ENCODE assay signal across 10 cellular contexts in the genomic region with DNA sequence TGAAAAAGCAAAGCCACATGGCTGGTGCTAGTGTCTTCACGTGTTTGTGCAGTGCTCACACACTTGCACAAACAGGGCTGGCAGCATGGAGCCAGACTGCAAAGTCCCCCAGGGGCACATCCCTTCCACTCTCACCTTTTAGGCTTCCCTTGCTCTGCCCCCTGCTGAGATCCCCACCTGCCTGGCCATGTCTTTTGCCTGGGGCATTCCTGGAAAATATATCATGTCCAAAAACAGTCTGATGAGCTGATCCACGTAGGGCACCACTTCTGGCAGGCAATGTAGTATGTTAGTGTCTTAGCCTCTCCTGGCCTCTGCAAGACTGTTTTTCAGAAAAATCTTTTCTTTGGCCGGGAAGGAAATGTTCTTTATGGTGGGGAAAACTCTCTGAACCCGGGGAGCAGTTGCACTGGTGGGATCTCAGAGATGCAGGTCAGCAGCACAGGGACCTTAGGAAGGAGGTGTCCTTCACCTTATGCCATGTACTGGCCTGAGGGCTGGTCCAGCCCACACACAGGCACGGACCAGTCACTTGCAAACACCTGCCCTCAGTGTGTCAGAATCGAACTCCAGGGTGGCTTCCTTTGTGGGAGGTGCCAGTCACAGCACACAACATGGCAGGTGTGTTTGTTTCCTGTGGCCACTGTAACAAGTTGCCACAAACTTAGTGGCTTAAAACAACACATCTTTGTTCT. TPM values are rescaled to one million over a fixed set of nuclear protein-coding genes. Genes with fewer than 3 reads are reported as not detected.
DNase-seq lines count a peak whose midpoint lies in the region; ATAC-seq and TF ChIP-seq lines count a peak whose summit lies in the region.
"Had no signal": no experiment of that assay in that cellular context is flagged by ENCODE, and none has a peak within 500 bp of the region (broad histone marks: within the 10 kb centered on the region; RNA-seq: fewer than 3 reads in every experiment).

No MANE protein-coding gene starts in this region.

- H3K27me3 Mint-ChIP-seq in activated CD8-positive, alpha-beta memory T cell treated with anti-CD3 and anti-CD28 coated beads, Interleukin-2, amount 10 ng/mL, durations not matched to agents 7 days and 5 days, result no peaks in the 10 kb centered on the region

- no peaks in the 10 kb centered on the region for H3K9me3 ChIP-seq in Loucy (ENCODE audit: insufficient read depth, low read depth, low read length)
- H3K9me3 ChIP-seq: thyroid gland had no signal

- no peaks in the 10 kb centered on the region for H3K9me3 Mint-ChIP-seq in activated CD8-positive, alpha-beta memory T cell treated with anti-CD3 and anti-CD28 coated beads, Interleukin-2, amount 10 ng/mL, durations not matched to agents 7 days and 5 days (ENCODE audit: low read depth)
- H3K9me3 Mint-ChIP-seq in stimulated activated effector memory CD8-positive, alpha-beta T cell treated with anti-CD3 and anti-CD28 coated beads, Interleukin-12 subunit alpha, Interleukin-12 subunit beta, amount 100 ng/mL, for 72 hours, result no peaks in the 10 kb centered on the region

- no peaks in the 10 kb centered on the region for H3K27me3 ChIP-seq in Loucy (ENCODE audit: insufficient read depth, low read length, poor library complexity, severe bottlenecking)
- H3K27me3 ChIP-seq: thyroid gland had no signal

- peaks cover 10% of the 10 kb centered on the region for H4K20me1 ChIP-seq in Loucy (ENCODE audit: insufficient read depth, low read length, poor library complexity, severe bottlenecking)

- no peak overlapping the region for H3K9ac ChIP-seq in Loucy (ENCODE audit: low read depth, low read length, poor library complexity, severe bottlenecking)

- ATAC-seq in activated CD8-positive, alpha-beta memory T cell treated with anti-CD3 and anti-CD28 coated beads, Interleukin-2, amount 10 ng/mL, durations not matched to agents 7 days and 5 days, result peak; percentile 47
- ATAC-seq in stimulated activated effector memory CD8-positive, alpha-beta T cell treated with anti-CD3 and anti-CD28 coated beads, Interleukin-12 subunit alpha, Interleukin-12 subunit beta, amount 100 ng/mL, for 72 hours, result peak; percentile 79

- peak; percentile 55 for DNase-seq in activated CD8-positive, alpha-beta memory T cell treated with anti-CD3 and anti-CD28 coated beads, Interleukin-2, amount 10 ng/mL, durations not matched to agents 7 days and 5 days
- no peak for DNase-seq in activated CD8-positive, alpha-beta memory T cell treated with anti-CD3 and anti-CD28 coated beads, Interleukin-2, amount 50 U/mL, for 4 hours
- DNase-seq in coronary artery (ENCODE audit: low spot score) (peak; percentile 19), AG08395 (ENCODE audit: low spot score) (no peak), SKM-1 (lab: John Stamatoyannopoulos, UW; ENCODE audit: unreplicated experiment) (no peak), NCI-H524 (lab: John Stamatoyannopoulos, UW) (no peak)
- DNase-seq in stimulated activated effector memory CD8-positive, alpha-beta T cell treated with anti-CD3 and anti-CD28 coated beads, Interleukin-12 subunit alpha, Interleukin-12 subunit beta, amount 100 ng/mL, for 72 hours (ENCODE audit: low spot score in 2 of 2), result no peak
- DNase-seq: NCI-H1436 had no signal

- no peak overlapping the region for H2AFZ ChIP-seq in Loucy (ENCODE audit: low read length)

- H3K4me2 ChIP-seq in Loucy (ENCODE audit: low read depth, low read length, poor library complexity, severe bottlenecking), result peak overlapping the region; percentile 39

- peaks cover 5% of the 10 kb centered on the region for H3K36me3 Mint-ChIP-seq in activated CD8-positive, alpha-beta memory T cell treated with anti-CD3 and anti-CD28 coated beads, Interleukin-2, amount 10 ng/mL, durations not matched to agents 7 days and 5 days
- H3K36me3 Mint-ChIP-seq in stimulated activated effector memory CD8-positive, alpha-beta T cell treated with anti-CD3 and anti-CD28 coated beads, Interleukin-12 subunit alpha, Interleukin-12 subunit beta, amount 100 ng/mL, for 72 hours, result peaks cover 12% of the 10 kb centered on the region

- H3K36me3 ChIP-seq in Loucy (ENCODE audit: insufficient read depth, low read length), result peaks cover 67% of the 10 kb centered on the region; the same call in 1 of the 2 replicates

- H3K4me3 ChIP-seq in Loucy (ENCODE audit: low read length, poor library complexity, severe bottlenecking), result no peak overlapping the region
- no peak overlapping the region for H3K4me3 ChIP-seq in coronary artery
- H3K4me3 ChIP-seq: thyroid gland had no signal

- peaks cover 11% of the 10 kb centered on the region for H3K4me1 ChIP-seq in Loucy (ENCODE audit: insufficient read depth, low read length, poor library complexity, severe bottlenecking)

- H3K27ac ChIP-seq in coronary artery, result no peak overlapping the region
- H3K27ac ChIP-seq: thyroid gland had no signal

- no peak overlapping the region for H3K4me3 Mint-ChIP-seq in activated CD8-positive, alpha-beta memory T cell treated with anti-CD3 and anti-CD28 coated beads, Interleukin-2, amount 10 ng/mL, durations not matched to agents 7 days and 5 days
- no peak overlapping the region for H3K4me3 Mint-ChIP-seq in stimulated activated effector memory CD8-positive, alpha-beta T cell treated with anti-CD3 and anti-CD28 coated beads, Interleukin-12 subunit alpha, Interleukin-12 subunit beta, amount 100 ng/mL, for 72 hours

- CTCF ChIA-PET in activated CD8-positive, alpha-beta memory T cell treated with anti-CD3 and anti-CD28 coated beads, Interleukin-2, amount 10 ng/mL, durations not matched to agents 7 days and 5 days (lab: Charles Lee), result interaction anchor here (1.1 to 1.6 kb wide), 2 partner anchors 111 to 224 kb away, joined by 3 read pairs; no protein-coding TSS in a partner anchor

- H3K27ac Mint-ChIP-seq in activated CD8-positive, alpha-beta memory T cell treated with anti-CD3 and anti-CD28 coated beads, Interleukin-2, amount 10 ng/mL, durations not matched to agents 7 days and 5 days, result peak overlapping the region; percentile 29
- H3K27ac Mint-ChIP-seq in stimulated activated effector memory CD8-positive, alpha-beta T cell treated with anti-CD3 and anti-CD28 coated beads, Interleukin-12 subunit alpha, Interleukin-12 subunit beta, amount 100 ng/mL, for 72 hours, result peak overlapping the region; percentile 85

- peaks cover 53% of the 10 kb centered on the region; the same call in 1 of the 2 replicates for H3K79me2 ChIP-seq in Loucy (ENCODE audit: insufficient read depth, low read length)

- peaks cover 28% of the 10 kb centered on the region for H3K4me1 Mint-ChIP-seq in activated CD8-positive, alpha-beta memory T cell treated with anti-CD3 and anti-CD28 coated beads, Interleukin-2, amount 10 ng/mL, durations not matched to agents 7 days and 5 days
- H3K4me1 Mint-ChIP-seq in stimulated activated effector memory CD8-positive, alpha-beta T cell treated with anti-CD3 and anti-CD28 coated beads, Interleukin-12 subunit alpha, Interleukin-12 subunit beta, amount 100 ng/mL, for 72 hours, result peaks cover 67% of the 10 kb centered on the region

- H3K9me2 ChIP-seq in Loucy (replicated peaks; ENCODE audit: low read depth, low read length), result no peaks in the 10 kb centered on the region

- no peak for TF ChIP-seq CTCF in Loucy (conservative IDR thresholded peaks at IDR 0.05; ENCODE audit: low read length)
- TF ChIP-seq CTCF in coronary artery (IDR thresholded peaks at IDR 0.05), result no peak

- no peaks in the 10 kb centered on the region for H3F3A ChIP-seq in Loucy (ENCODE audit: low read depth)

RNA-seq across cellular contexts. Expression of a gene that starts 46.4 kb away (rescaled TPM):
- 100 to 1,000 TPM; 206 to 209 TPM for total RNA-seq in activated CD8-positive, alpha-beta memory T cell treated with anti-CD3 and anti-CD28 coated beads, Interleukin-2, amount 10 ng/mL, durations not matched to agents 7 days and 5 days

Comparison
In these comparisons a context has a peak if more than half of its experiments do, and no peak if none do; other contexts are left out.
1. DNase-seq: peak in activated CD8-positive, alpha-beta memory T cell treated with anti-CD3 and anti-CD28 coated beads, Interleukin-2, amount 10 ng/mL, durations not matched to agents 7 days and 5 days (single experiment) and coronary artery (single experiment); none in activated CD8-positive, alpha-beta memory T cell treated with anti-CD3 and anti-CD28 coated beads, Interleukin-2, amount 50 U/mL, for 4 hours (single experiment), stimulated activated effector memory CD8-positive, alpha-beta T cell treated with anti-CD3 and anti-CD28 coated beads, Interleukin-12 subunit alpha, Interleukin-12 subunit beta, amount 100 ng/mL, for 72 hours (0 of 2), AG08395 (single experiment), SKM-1 (single experiment) and NCI-H524 (0 of 2).